Comparison of ENCODE assay signal across 8 cellular contexts in genomic region chr12:53207042-53207441, GRCh38. TPM values are rescaled to one million over a fixed set of nuclear protein-coding genes. Genes with fewer than 3 reads are reported as not detected.
DNase-seq lines count a peak whose midpoint lies in the region; ATAC-seq and TF ChIP-seq lines count a peak whose summit lies in the region.

ITGB7 (minus strand) TSS chr12:53207251; CDS start chr12:53200443, 6,808 bp downstream.

- peak within 1 kb of the TSS; percentile 97 for H3K27ac Mint-ChIP-seq in activated B cell treated with CpG ODN at 0.5 μM for 24 hours

- H3K27me3 ChIP-seq in fibroblast of lung (ENCODE audit: control insufficient read depth, insufficient read depth, low read length) (no peaks in the 10 kb centered on the region), thymus (ENCODE audit: control insufficient read depth, insufficient read depth) (no peaks in the 10 kb centered on the region)

- no peaks in the 10 kb centered on the region for H3K79me2 ChIP-seq in fibroblast of lung (ENCODE audit: control insufficient read depth, insufficient read depth, low read length)

- H3K27me3 Mint-ChIP-seq in activated B cell treated with CpG ODN at 0.5 μM for 24 hours, result no peaks in the 10 kb centered on the region

- TF ChIP-seq CTCF in activated B cell treated with CpG ODN at 0.5 μM for 24 hours (IDR thresholded peaks at IDR 0.05) (no peak), fibroblast of lung (conservative IDR thresholded peaks at IDR 0.05 in 1 of 2, IDR thresholded peaks at IDR 0.05 in 1 of 2; ENCODE audit: low read depth in 1 of 2, low read length in 2 of 2) (no peak)

- WGBS in thymus, result 14% methylated on average over 5 of the region's 5 CpGs

- H4K20me1 ChIP-seq in fibroblast of lung (ENCODE audit: control insufficient read depth, extremely low read depth, insufficient read depth, low read length), result no peaks in the 10 kb centered on the region

- H3K36me3 Mint-ChIP-seq in activated B cell treated with CpG ODN at 0.5 μM for 24 hours (ENCODE audit: low read depth), result peaks cover 10% of the 10 kb centered on the region

- CTCF ChIA-PET in activated B cell treated with CpG ODN at 0.5 μM for 24 hours (lab: Charles Lee), result interaction anchor here (1.0 to 14.7 kb wide), 5 partner anchors 9 to 82 kb away, joined by 3 to 298 read pairs (median 13); partner anchors contain the start of genes ESPL1 and PFDN5

- peak; percentile 39 for ATAC-seq in GM19035 (IDR thresholded peaks at IDR 0.05; ENCODE audit: unreplicated experiment)
- peak; percentile 43 for ATAC-seq in HG03095 (IDR thresholded peaks at IDR 0.05; ENCODE audit: unreplicated experiment)
- ATAC-seq in activated B cell treated with CpG ODN at 0.5 μM for 24 hours (ENCODE audit: low read depth), result peak; percentile 77
- no peak for ATAC-seq in GM18870 (IDR thresholded peaks at IDR 0.05; ENCODE audit: unreplicated experiment)

- H3K4me1 ChIP-seq in fibroblast of lung (ENCODE audit: control insufficient read depth, extremely low read depth, insufficient read depth, low read length), result peaks cover 7% of the 10 kb centered on the region
- peaks cover 9% of the 10 kb centered on the region for H3K4me1 ChIP-seq in thymus (ENCODE audit: control insufficient read depth, insufficient read depth, low read length)

- peak within 1 kb of the TSS; percentile 89 for H3K4me3 Mint-ChIP-seq in activated B cell treated with CpG ODN at 0.5 μM for 24 hours

- no peak within 1 kb of the TSS for H3K4me2 ChIP-seq in fibroblast of lung (ENCODE audit: extremely low read depth, insufficient read depth, low read length)

- H3K36me3 ChIP-seq in fibroblast of lung (ENCODE audit: control insufficient read depth, insufficient read depth, low read length) (peaks cover 16% of the 10 kb centered on the region), thymus (ENCODE audit: control insufficient read depth, insufficient read depth) (peaks cover 4% of the 10 kb centered on the region)

- H3K9me3 ChIP-seq in fibroblast of lung (ENCODE audit: control insufficient read depth, insufficient read depth, low read depth, low read length) (no peaks in the 10 kb centered on the region), thymus (ENCODE audit: control insufficient read depth) (no peaks in the 10 kb centered on the region)

- no peak within 1 kb of the TSS for H2AFZ ChIP-seq in fibroblast of lung (ENCODE audit: low read length)

- H3K27ac ChIP-seq in fibroblast of lung (ENCODE audit: insufficient read depth, low read length) (peak within 1 kb of the TSS; percentile 53), thymus (ENCODE audit: low read depth) (peak within 1 kb of the TSS; percentile 67)

- H3K9ac ChIP-seq in fibroblast of lung (ENCODE audit: insufficient read depth, low read length), result no peak within 1 kb of the TSS

- peaks cover 87% of the 10 kb centered on the region for H3K4me1 Mint-ChIP-seq in activated B cell treated with CpG ODN at 0.5 μM for 24 hours

- intact Hi-C loops in activated B cell treated with CpG ODN at 0.5 μM for 24 hours (cut with micrococcal nuclease), result loop anchor here (1.0 kb wide), 2 partner anchors 27 to 48 kb away; partner anchors contain the start of genes CSAD and ZNF740

- DNase-seq in activated B cell treated with CpG ODN at 0.5 μM for 24 hours (peak; percentile 50), fibroblast of lung (ENCODE audit: low read depth in 2 of 2) (no peak), COLO668 (lab: John Stamatoyannopoulos, UW; ENCODE audit: unreplicated experiment) (no peak), anterior cingulate cortex (lab: John Stamatoyannopoulos, UW) (no peak)

- POLR2A ChIA-PET in activated B cell treated with CpG ODN at 0.5 μM for 24 hours (lab: Charles Lee), result interaction anchor here (0.8 to 7.3 kb wide), 6 partner anchors 9 to 201 kb away, joined by 3 to 57 read pairs (median 20); partner anchors contain the start of genes CSAD, EIF4B, PFDN5 and ZNF740

- no peaks in the 10 kb centered on the region for H3K9me3 Mint-ChIP-seq in activated B cell treated with CpG ODN at 0.5 μM for 24 hours

- no peak within 1 kb of the TSS for H3K4me3 ChIP-seq in fibroblast of lung (replicated peaks in 1 of 4; ENCODE audit: control extremely low read depth in 1 of 4, insufficient read depth in 1 of 4, low read depth in 3 of 4, low read length in 4 of 4)
- peak within 1 kb of the TSS; percentile 14 for H3K4me3 ChIP-seq in thymus (ENCODE audit: low read length)

RNA-seq across cellular contexts. Expression of gene ITGB7, which starts in this region (rescaled TPM):
- total RNA-seq in activated B cell treated with CpG ODN at 0.5 μM for 24 hours (137 and 139 TPM in 2 replicates), fibroblast of lung (0.26 and 0.50 TPM in 2 replicates)
- polyA plus RNA-seq in fibroblast of lung (0.15 and 0.20 TPM in 2 replicates), thymus (9.5 TPM)
- 0.22 and 0.38 TPM in 2 replicates for polyA plus RNA-seq in fibroblast of lung (2012)
- polyA minus RNA-seq in fibroblast of lung (ENCODE audit: low replicate concordance), result not detected in 2 replicates

Comparison
In these comparisons a context has a peak if more than half of its experiments do, and no peak if none do; other contexts are left out.
1. RNA of gene ITGB7 (total RNA-seq): 137 to 139 TPM in activated B cell treated with CpG ODN at 0.5 μM for 24 hours; 0.26 to 0.50 TPM in fibroblast of lung; every median in the first group is over 10 times any median in the second.